11 cellular contexts compared by ENCODE assay signal in the genomic region with DNA sequence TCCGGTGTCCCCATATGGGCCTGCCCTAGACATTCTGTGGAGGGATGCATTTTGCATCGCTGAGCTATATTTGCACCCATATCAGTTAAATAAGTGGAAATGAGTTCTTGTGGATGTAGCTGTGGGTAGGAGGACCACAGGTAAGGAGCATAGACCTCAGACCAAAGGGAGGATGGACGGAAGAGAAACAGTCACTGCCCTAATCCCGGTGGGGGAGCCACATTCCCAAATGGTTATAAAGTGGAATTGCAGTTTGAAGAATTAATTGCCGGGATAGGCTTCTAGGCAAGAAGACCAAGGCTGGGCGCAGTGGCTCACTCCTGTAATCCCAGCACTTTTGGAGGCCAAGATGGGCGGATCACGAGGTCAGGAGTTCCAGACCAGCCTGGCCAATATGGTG. TPM values are rescaled to one million over a fixed set of nuclear protein-coding genes. Genes with fewer than 3 reads are reported as not detected.
DNase-seq lines count a peak whose midpoint lies in the region; ATAC-seq and TF ChIP-seq lines count a peak whose summit lies in the region.
"Had no signal": no experiment of that assay in that cellular context is flagged by ENCODE, and none has a peak within 500 bp of the region (broad histone marks: within the 10 kb centered on the region; RNA-seq: fewer than 3 reads in every experiment).

No MANE protein-coding gene starts in this region.

- H3K9me3 Mint-ChIP-seq in progenitor cell of endocrine pancreas (ENCODE audit: low read depth) (no peaks in the 10 kb centered on the region), CD14-positive monocyte (no peaks in the 10 kb centered on the region)

- no peak overlapping the region for H3K27ac Mint-ChIP-seq in progenitor cell of endocrine pancreas
- peak overlapping the region in 1 of 7 donors; percentile 24 for H3K27ac Mint-ChIP-seq in CD14-positive monocyte

- peak overlapping the region in 1 of 2 experiments; percentile 94; a peak in 2 of 4 replicates for H3K4me3 ChIP-seq in DND-41 (ENCODE audit: low read depth in 1 of 2, low read length in 2 of 2)
- H3K4me3 ChIP-seq in OCI-LY3 (ENCODE audit: low read length), result no peak overlapping the region
- H3K4me3 ChIP-seq in dorsolateral prefrontal cortex, result peak overlapping the region in 49 of 59 donors; percentile 18 to 99 (median 90)
- H3K4me3 ChIP-seq in testis, result no peak overlapping the region

- WGBS in testis, 2 donors, result 82 to 90% methylated on average over 8 of the region's 8 CpGs

- H2AFZ ChIP-seq in DND-41 (ENCODE audit: low read depth, low read length), result no peak overlapping the region
- no peak overlapping the region for H2AFZ ChIP-seq in OCI-LY3 (ENCODE audit: low read depth, low read length)

- no peak for ATAC-seq in DND-41 (ENCODE audit: insufficient read depth, low read depth)

- H4K20me1 ChIP-seq in DND-41 (ENCODE audit: insufficient read depth, low read length) (peaks cover 25% of the 10 kb centered on the region; the same call in 1 of the 2 replicates), OCI-LY3 (ENCODE audit: insufficient read depth, low read length) (no peaks in the 10 kb centered on the region)

- no peak for DNase-seq in DND-41
- no peak for DNase-seq in dorsolateral prefrontal cortex
- DNase-seq in progenitor cell of endocrine pancreas (ENCODE audit: low spot score, unreplicated experiment), result no peak
- DNase-seq in inferior parietal cortex (ENCODE audit: extremely low spot score), result no peak
- DNase-seq in head of caudate nucleus, result no peak
- no peak for DNase-seq in testis
- DNase-seq in CD14-positive monocyte (ENCODE audit: low spot score), result no peak
- DNase-seq: NCI-H1105 treated with DMSO at 0.1 percent for 48 hours, OCI-M1, ovary had no signal

- no peak for TF ChIP-seq POLR2A in testis (IDR thresholded peaks at IDR 0.05)

- H3K4me1 ChIP-seq in DND-41 (ENCODE audit: insufficient read depth, low read length) (peaks cover 32% of the 10 kb centered on the region), OCI-LY3 (ENCODE audit: low read length) (peaks cover 25% of the 10 kb centered on the region), testis (peaks cover 13% of the 10 kb centered on the region)

- H3K4me2 ChIP-seq in DND-41 (ENCODE audit: insufficient read depth, low read length), result peak overlapping the region; percentile 91
- H3K4me2 ChIP-seq in OCI-LY3 (ENCODE audit: low read length), result peak overlapping the region; percentile 84

- peaks cover 23% of the 10 kb centered on the region for H3K36me3 ChIP-seq in DND-41 (ENCODE audit: insufficient read depth, low read length)
- peaks cover 14% of the 10 kb centered on the region for H3K36me3 ChIP-seq in OCI-LY3 (replicated peaks; ENCODE audit: low read depth, low read length)
- H3K36me3 ChIP-seq in testis (ENCODE audit: low read depth, missing control alignments), result no peaks in the 10 kb centered on the region
- H3K36me3 ChIP-seq: ovary had no signal

- H3K27me3 Mint-ChIP-seq in progenitor cell of endocrine pancreas, result no peaks in the 10 kb centered on the region
- peaks cover 3 to 4% (median 3%) of the 10 kb centered on the region in 3 donors for H3K27me3 Mint-ChIP-seq in CD14-positive monocyte (ENCODE audit: low read depth in 3 of 3)

- peak overlapping the region; percentile 79; the same call in 1 of the 2 replicates for H3K9ac ChIP-seq in DND-41 (ENCODE audit: low read depth, low read length)
- H3K9ac ChIP-seq in OCI-LY3 (ENCODE audit: low read length), result no peak overlapping the region

- H3K79me2 ChIP-seq in DND-41 (ENCODE audit: insufficient read depth, low read length) (peaks cover 43% of the 10 kb centered on the region), OCI-LY3 (ENCODE audit: low read length) (peaks cover 39% of the 10 kb centered on the region)

- H3K27ac ChIP-seq in DND-41 (ENCODE audit: low read length) (no peak overlapping the region; the same call in 1 of the 2 replicates), OCI-LY3 (ENCODE audit: low read length) (no peak overlapping the region), dorsolateral prefrontal cortex (peak overlapping the region in 17 of 59 donors; percentile 1 to 90 (median 36)), testis (no peak overlapping the region)
- H3K27ac ChIP-seq: ovary had no signal

- H3K27me3 ChIP-seq in DND-41 (ENCODE audit: insufficient read depth, low read length, poor library complexity), result no peaks in the 10 kb centered on the region
- H3K27me3 ChIP-seq in OCI-LY3 (ENCODE audit: low read depth, low read length), result no peaks in the 10 kb centered on the region
- H3K27me3 ChIP-seq in dorsolateral prefrontal cortex, result no peaks in the 10 kb centered on the region
- no peaks in the 10 kb centered on the region for H3K27me3 ChIP-seq in testis
- H3K27me3 ChIP-seq: ovary had no signal

- peaks cover 11% of the 10 kb centered on the region for H3K4me1 Mint-ChIP-seq in progenitor cell of endocrine pancreas (ENCODE audit: low read depth)
- peaks cover 28% of the 10 kb centered on the region for H3K4me1 Mint-ChIP-seq in CD14-positive monocyte

- TF ChIP-seq CTCF in DND-41 (IDR thresholded peaks at IDR 0.05; ENCODE audit: borderline replicate concordance, extremely low read depth, low read length, poor library complexity, severe bottlenecking) (no peak), OCI-LY3 (IDR thresholded peaks at IDR 0.05; ENCODE audit: low read depth, low read length) (no peak), dorsolateral prefrontal cortex (IDR thresholded peaks at IDR 0.05 in 54 of 56, conservative IDR thresholded peaks at IDR 0.05 in 2 of 56; ENCODE audit: low read depth in 1 of 56, partially characterized antibody in 56 of 56) (no peak), progenitor cell of endocrine pancreas (IDR thresholded peaks at IDR 0.05; ENCODE audit: unreplicated experiment) (no peak), testis (IDR thresholded peaks at IDR 0.05) (no peak), CD14-positive monocyte (IDR thresholded peaks at IDR 0.05) (no peak)

- intact Hi-C loops in dorsolateral prefrontal cortex (cut with DNase I) (loop anchor here (5.0 kb wide), 3 partner anchors 56 to 131 kb away; a partner anchor contains a TSS), head of caudate nucleus (cut with DNase I) (loop anchor here (10.0 kb wide), 1 partner anchor 58 kb away; a partner anchor contains a TSS), testis (cut with DNase I; ENCODE audit: low total_unique reads) (no loop called here), CD14-positive monocyte (cut with micrococcal nuclease) (loop anchor here in 1 of 2 donors (5.0 kb wide), 1 partner anchor 56 kb away; a partner anchor contains a TSS)

- H3K9me3 ChIP-seq in DND-41 (ENCODE audit: insufficient read depth, low read length, severe bottlenecking), result no peaks in the 10 kb centered on the region
- no peaks in the 10 kb centered on the region for H3K9me3 ChIP-seq in OCI-LY3 (ENCODE audit: insufficient read depth, low read length)
- no peaks in the 10 kb centered on the region for H3K9me3 ChIP-seq in testis
- H3K9me3 ChIP-seq: ovary had no signal

- H3K4me3 Mint-ChIP-seq in progenitor cell of endocrine pancreas (ENCODE audit: low read depth) (peak overlapping the region; percentile 0), CD14-positive monocyte (no peak overlapping the region)

- H3K36me3 Mint-ChIP-seq in progenitor cell of endocrine pancreas (ENCODE audit: insufficient read depth) (peaks cover 9% of the 10 kb centered on the region), CD14-positive monocyte (peaks cover 13 to 28% of the 10 kb centered on the region in 2 donors)

RNA-seq across cellular contexts. Expression of a gene that starts 1.8 kb away (rescaled TPM):
- total RNA-seq in dorsolateral prefrontal cortex (10 to 100 TPM; 13.8 to 31.6 (median 21.0) TPM), progenitor cell of endocrine pancreas (13.3 and 14.4 TPM in 2 replicates), testis (10 to 100 TPM; 40.6 to 55.0 TPM)
- polyA plus RNA-seq in testis (ENCODE audit: insufficient read depth, low read depth, low replicate concordance) (13.0 TPM), CD14-positive monocyte (10 to 100 TPM; 19.0 to 26.9 TPM)

RNA-seq across cellular contexts. Expression of a gene that starts 11.8 kb away (rescaled TPM):
- total RNA-seq in dorsolateral prefrontal cortex (1 to 10 TPM in 56 of 120 experiments, under 1 TPM in 57, not detected in 7; 0.20 to 3.3 (median 0.99) TPM), progenitor cell of endocrine pancreas (32.8 and 33.2 TPM in 2 replicates), testis (1 to 10 TPM in 1 of 2 donors, under 1 TPM in 1; 0.68 to 1.3 TPM)
- polyA plus RNA-seq in testis (ENCODE audit: insufficient read depth, low read depth, low replicate concordance) (1.8 TPM), CD14-positive monocyte (not detected)

RNA-seq across cellular contexts. Expression of a gene that starts 17.2 kb away (rescaled TPM):
- total RNA-seq in dorsolateral prefrontal cortex (10 to 100 TPM; 22.0 to 52.4 (median 34.6) TPM), progenitor cell of endocrine pancreas (32.9 and 36.8 TPM in 2 replicates), testis (10 to 100 TPM; 22.8 to 26.3 TPM)
- polyA plus RNA-seq in testis (ENCODE audit: insufficient read depth, low read depth, low replicate concordance) (11.9 TPM), CD14-positive monocyte (10 to 100 TPM; 13.1 to 16.1 TPM)

RNA-seq across cellular contexts. Expression of a gene that starts 35.9 kb away (rescaled TPM):
- total RNA-seq in dorsolateral prefrontal cortex, result 100 to 1,000 TPM; 172 to 399 (median 274) TPM
- 16.2 and 17.9 TPM in 2 replicates for total RNA-seq in progenitor cell of endocrine pancreas
- total RNA-seq in testis, result 10 to 100 TPM; 20.7 to 24.2 TPM
- 18.2 TPM for polyA plus RNA-seq in testis (ENCODE audit: insufficient read depth, low read depth, low replicate concordance)
- not detected for polyA plus RNA-seq in CD14-positive monocyte

RNA-seq across cellular contexts. Expression of a gene that starts 57.3 kb away (rescaled TPM):
- total RNA-seq in dorsolateral prefrontal cortex (10 to 100 TPM in 13 of 120 experiments, 1 to 10 TPM in 107; 4.2 to 11.7 (median 7.3) TPM), progenitor cell of endocrine pancreas (10.1 and 10.4 TPM in 2 replicates), testis (10 to 100 TPM; 25.0 to 34.2 TPM)
- polyA plus RNA-seq in testis (ENCODE audit: insufficient read depth, low read depth, low replicate concordance) (25.8 TPM), CD14-positive monocyte (1 to 10 TPM; 2.4 to 6.0 TPM)

Comparison
In these comparisons a context has a peak if more than half of its experiments do, and no peak if none do; other contexts are left out.
1. H3K4me3 ChIP-seq: peak in dorsolateral prefrontal cortex (49 of 59); none in OCI-LY3 (single experiment) and testis (0 of 2).